ENCODE assay signal across 20 cellular contexts in the genomic region with DNA sequence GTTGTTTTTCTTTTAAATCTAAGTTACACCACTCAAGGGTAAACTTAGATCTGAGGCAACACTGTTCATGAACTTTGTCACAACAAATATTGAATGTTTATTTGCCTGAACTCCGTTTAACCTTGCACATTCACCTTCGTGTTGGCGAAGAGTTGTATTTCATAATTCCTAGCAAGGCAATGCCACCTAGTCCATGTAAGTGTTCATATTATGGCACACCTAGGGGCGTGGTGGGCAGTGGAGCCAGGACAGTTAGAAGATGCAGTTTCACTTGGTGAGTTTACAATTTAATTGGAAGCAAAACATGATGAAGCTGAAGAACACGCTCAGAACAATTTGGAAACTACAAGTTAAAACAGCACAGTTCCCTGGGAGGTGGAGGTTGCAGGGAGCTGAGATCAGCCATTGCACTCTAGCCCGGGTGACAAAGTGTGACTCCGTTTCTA.
"Had no signal": no experiment of that assay in that cellular context is flagged by ENCODE, and none has a peak within 500 bp of the region (broad histone marks: within the 10 kb centered on the region; RNA-seq: fewer than 3 reads in every experiment).

No MANE protein-coding gene starts in this region.

- H3K4me3 ChIP-seq: colonic mucosa, heart left ventricle, left lung, lung, sigmoid colon, skin epidermis, uterus had no signal

- DNase-seq: colonic mucosa; effector CD4-positive, alpha-beta T cell; endodermal cell; erythroblast; heart left ventricle; hypothalamus; kidney glomerular epithelial cell; left lung; mesendoderm; naive B cell; posterior cingulate gyrus; sigmoid colon; stimulated activated CD4-positive, alpha-beta T cell treated with anti-CD3 and anti-CD28 coated beads, Interleukin-12 subunit alpha, Interleukin-12 subunit beta, amount 100 ng/mL, for 4 hours; stimulated activated naive CD4-positive, alpha-beta T cell; uterus had no signal

- H3K9me3 ChIP-seq: colonic mucosa, heart left ventricle, left lung, sigmoid colon, uterus had no signal

- H3K36me3 ChIP-seq: colonic mucosa, heart left ventricle, left lung, sigmoid colon, uterus had no signal

- ATAC-seq: heart left ventricle, left lung had no signal

- H3K4me1 ChIP-seq: colonic mucosa, left lung, uterus had no signal

- FAIRE-seq: endothelial cell of umbilical vein, frontal cortex, islet of Langerhans had no signal

- H3K27me3 ChIP-seq: colonic mucosa, heart left ventricle, left lung, sigmoid colon, uterus had no signal

- H3K27ac ChIP-seq: colonic mucosa, heart left ventricle, left lung, sigmoid colon, skin epidermis, uterus had no signal
